ENCODE assay signal across 23 cellular contexts in the genomic region with DNA sequence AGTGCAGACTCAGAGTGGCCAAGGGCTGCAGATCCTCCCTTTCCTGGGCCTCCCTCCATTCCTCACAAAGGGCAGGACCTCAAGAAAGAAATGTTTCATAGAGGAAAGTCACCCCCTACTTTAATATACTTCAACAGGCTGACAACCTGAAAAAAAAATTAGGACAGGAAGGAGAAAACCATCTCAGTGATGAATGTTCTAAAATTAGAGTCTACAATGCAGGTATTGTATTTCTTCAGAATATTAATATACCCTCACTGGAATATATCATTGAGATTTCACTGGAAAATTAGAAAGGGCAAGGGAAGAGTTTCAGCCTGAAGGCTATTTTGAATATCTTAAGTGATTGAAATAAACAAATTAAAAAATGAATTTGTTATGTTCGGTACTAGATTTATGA.
DNase-seq lines count a peak whose midpoint lies in the region; ATAC-seq and TF ChIP-seq lines count a peak whose summit lies in the region.
"Had no signal": no experiment of that assay in that cellular context is flagged by ENCODE, and none has a peak within 500 bp of the region (broad histone marks: within the 10 kb centered on the region; RNA-seq: fewer than 3 reads in every experiment).

No MANE protein-coding gene starts in this region.

- peaks cover 0 to 10% (median 4%) of the 10 kb centered on the region in 4 donors for H3K9me3 ChIP-seq in esophagus muscularis mucosa
- H3K9me3 ChIP-seq in psoas muscle, result peaks cover 4% of the 10 kb centered on the region
- H3K9me3 ChIP-seq: BE2C had no signal

- intact Hi-C loops in esophagus muscularis mucosa (cut with DNase I), result no loop called here
- intact Hi-C loops in psoas muscle (cut with DNase I), result no loop called here

- peaks cover 12% of the 10 kb centered on the region for H3K36me3 Mint-ChIP-seq in mesothelial cell of epicardium
- H3K36me3 Mint-ChIP-seq in progenitor cell of endocrine pancreas (ENCODE audit: insufficient read depth), result no peaks in the 10 kb centered on the region
- H3K36me3 Mint-ChIP-seq: CD14-positive monocyte; CD4-positive, alpha-beta memory T cell; CD4-positive, CD25-positive, alpha-beta regulatory T cell; CD8-positive, alpha-beta memory T cell had no signal

- ATAC-seq in psoas muscle (peak in 3 of 4 donors; percentile 33 to 61 (median 53)), HG03280 (IDR thresholded peaks at IDR 0.05; ENCODE audit: unreplicated experiment) (no peak)
- ATAC-seq: GM12878 had no signal

- TF ChIP-seq POLR2A in esophagus muscularis mucosa (IDR thresholded peaks at IDR 0.05; ENCODE audit: low read depth), result no peak

- H3K27me3 ChIP-seq in esophagus muscularis mucosa (no peaks in the 10 kb centered on the region), psoas muscle (ENCODE audit: insufficient read depth in 3 of 3, low read length in 2 of 3) (no peaks in the 10 kb centered on the region)
- H3K27me3 ChIP-seq: BE2C, BLaER1 had no signal

- no peaks in the 10 kb centered on the region for H3K27me3 Mint-ChIP-seq in mesothelial cell of epicardium (ENCODE audit: low read depth)
- no peaks in the 10 kb centered on the region for H3K27me3 Mint-ChIP-seq in progenitor cell of endocrine pancreas

- no peak for TF ChIP-seq EP300 in esophagus muscularis mucosa (IDR thresholded peaks at IDR 0.05)

- H3K27ac Mint-ChIP-seq in mesothelial cell of epicardium (peak overlapping the region; percentile 88), progenitor cell of endocrine pancreas (no peak overlapping the region)
- H3K27ac Mint-ChIP-seq: CD14-positive monocyte; CD4-positive, alpha-beta memory T cell; CD8-positive, alpha-beta memory T cell had no signal

- 86% methylated on average over 1 of the region's 1 CpG for WGBS in esophagus muscularis mucosa
- WGBS in psoas muscle, 3 donors, result 51 to 71% (median 53%) methylated on average over 1 of the region's 1 CpG

- H3K4me1 Mint-ChIP-seq in mesothelial cell of epicardium (peaks cover 44% of the 10 kb centered on the region), progenitor cell of endocrine pancreas (ENCODE audit: low read depth) (peaks cover 1% of the 10 kb centered on the region)
- H3K4me1 Mint-ChIP-seq: CD14-positive monocyte; CD4-positive, alpha-beta memory T cell; CD4-positive, CD25-positive, alpha-beta regulatory T cell; CD8-positive, alpha-beta memory T cell had no signal

- H3K27ac ChIP-seq in esophagus muscularis mucosa (replicated peaks in 1 of 4) (no peak overlapping the region), psoas muscle (no peak overlapping the region)
- H3K27ac ChIP-seq: BLaER1 had no signal

- H3K9me3 Mint-ChIP-seq in mesothelial cell of epicardium, result peaks cover 17% of the 10 kb centered on the region
- peaks cover 7% of the 10 kb centered on the region for H3K9me3 Mint-ChIP-seq in progenitor cell of endocrine pancreas (ENCODE audit: low read depth)

- DNase-seq in esophagus muscularis mucosa (ENCODE audit: extremely low spot score), result peak; percentile 50
- DNase-seq in mesothelial cell of epicardium (ENCODE audit: low spot score in 2 of 2, unreplicated experiment in 2 of 2), result no peak
- no peak for DNase-seq in psoas muscle
- DNase-seq in progenitor cell of endocrine pancreas (ENCODE audit: low spot score, unreplicated experiment), result no peak
- DNase-seq: 8988T; ACHN; BE2C; C1 segment of cervical spinal cord; CD4-positive, alpha-beta memory T cell; CD4-positive, CD25-positive, alpha-beta regulatory T cell; CD8-positive, alpha-beta memory T cell; COR-L47; DMS 273 treated with DMSO at 0.1 percent for 48 hours; DMS153; DMS53; DMS79; DND-41; EL; GDM1 had no signal

- H3K4me3 Mint-ChIP-seq in mesothelial cell of epicardium, result no peak overlapping the region
- no peak overlapping the region for H3K4me3 Mint-ChIP-seq in progenitor cell of endocrine pancreas (ENCODE audit: low read depth)
- H3K4me3 Mint-ChIP-seq: CD14-positive monocyte; CD4-positive, alpha-beta memory T cell; CD4-positive, CD25-positive, alpha-beta regulatory T cell; CD8-positive, alpha-beta memory T cell had no signal

- H3K36me3 ChIP-seq in esophagus muscularis mucosa, result no peaks in the 10 kb centered on the region
- H3K36me3 ChIP-seq in psoas muscle (ENCODE audit: insufficient read depth in 1 of 2, low read depth in 1 of 2), result no peaks in the 10 kb centered on the region
- H3K36me3 ChIP-seq: BE2C, BLaER1 had no signal

- H3K4me3 ChIP-seq in esophagus muscularis mucosa (no peak overlapping the region), psoas muscle (no peak overlapping the region)
- H3K4me3 ChIP-seq: BLaER1, GM12878 had no signal

- H3K4me1 ChIP-seq in esophagus muscularis mucosa (peaks cover 0 to 8% (median 0%) of the 10 kb centered on the region in 4 donors), psoas muscle (peaks cover 12% of the 10 kb centered on the region)
- H3K4me1 ChIP-seq: BLaER1 had no signal

- TF ChIP-seq CTCF in esophagus muscularis mucosa (IDR thresholded peaks at IDR 0.05) (no peak), mesothelial cell of epicardium (IDR thresholded peaks at IDR 0.05; ENCODE audit: unreplicated experiment) (no peak), psoas muscle (IDR thresholded peaks at IDR 0.05) (no peak), progenitor cell of endocrine pancreas (IDR thresholded peaks at IDR 0.05; ENCODE audit: unreplicated experiment) (no peak)
